In the genomic region with DNA sequence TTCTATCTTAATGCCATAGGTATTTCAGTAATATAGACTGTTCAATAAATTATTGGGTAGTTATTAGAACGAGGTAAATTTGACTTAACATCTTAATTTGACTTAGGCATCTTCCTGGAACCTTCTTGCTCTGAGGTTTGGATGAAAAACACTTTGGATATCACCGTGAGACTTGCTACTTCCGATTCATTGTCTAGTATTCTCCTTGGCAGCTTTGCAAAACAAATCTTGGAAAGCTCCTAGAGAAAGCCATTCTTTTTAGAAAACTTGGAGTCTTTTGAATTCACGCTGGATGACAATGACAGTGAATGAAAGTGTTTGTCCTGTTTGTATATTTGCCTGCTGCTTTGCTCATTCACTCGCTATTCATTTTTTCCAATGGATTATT, we compare ENCODE assay signal across 1 cellular context.
TF ChIP-seq lines count a peak whose summit lies in the region.

No MANE protein-coding gene starts in this region.

TF ChIP-seq in endothelial cell of umbilical vein, 7 proteins besides CTCF, POLR2A, EP300 and RAD21:
- TF ChIP-seq POLR2AphosphoS5 (IDR thresholded peaks at IDR 0.05; ENCODE audit: insufficient read depth, low read depth, low read length), result no peak
- no peak for TF ChIP-seq FOS (IDR thresholded peaks at IDR 0.05; ENCODE audit: borderline replicate concordance, insufficient read depth, low read length)
- no peak for TF ChIP-seq GATA2 (IDR thresholded peaks at IDR 0.05; ENCODE audit: insufficient read depth, insufficient read length, low read depth, low read length)
